ENCODE assay signal across 8 cellular contexts in genomic region chr2:100262555-100263320, GRCh38. TPM values are rescaled to one million over a fixed set of nuclear protein-coding genes. Genes with fewer than 3 reads are reported as not detected.
DNase-seq lines count a peak whose midpoint lies in the region; ATAC-seq, FAIRE-seq and TF ChIP-seq lines count a peak whose summit lies in the region.

No MANE protein-coding gene starts in this region.

- intact Hi-C loops in pancreas (cut with DNase I), result loop anchor here in 2 of 3 donors (2.0 to 10.0 kb wide), 2 partner anchors 118 to 122 kb away; no protein-coding TSS in a partner anchor

- FAIRE-seq in pancreas (lab: Jason Lieb, UNC), result no peak

- 7 to 11% methylated on average over 13 of the region's 13 CpGs for WGBS in pancreas, 2 donors

- peak; percentile 50; the same call in 2 of the 3 replicates for ATAC-seq in RWPE2 (ENCODE audit: low read depth)
- peak; percentile 69 to 89 (median 86) for ATAC-seq in pancreas
- no peak for ATAC-seq in HG02642 (IDR thresholded peaks at IDR 0.05; ENCODE audit: poor library complexity, unreplicated experiment)

- H3K36me3 ChIP-seq in RWPE2 (ENCODE audit: low read depth), result no peaks in the 10 kb centered on the region
- no peaks in the 10 kb centered on the region for H3K36me3 ChIP-seq in pancreas

- H3K27ac ChIP-seq in RWPE2 (ENCODE audit: poor library complexity, severe bottlenecking) (no peak overlapping the region), pancreas (no peak overlapping the region)

- H3K9me3 ChIP-seq in RWPE2 (ENCODE audit: severe bottlenecking) (no peaks in the 10 kb centered on the region), pancreas (no peaks in the 10 kb centered on the region)

- H3K4me1 ChIP-seq in RWPE2 (ENCODE audit: insufficient read depth, poor library complexity, severe bottlenecking) (no peaks in the 10 kb centered on the region), pancreas (no peaks in the 10 kb centered on the region)

- DNase-seq in EL (peak; percentile 65), HT1080 (ENCODE audit: low read depth) (peak; percentile 74), RWPE2 (ENCODE audit: low spot score) (no peak), globus pallidus (ENCODE audit: low spot score) (peak; percentile 42), pancreas (peak; percentile 28 to 88 (median 72)), ureter (ENCODE audit: low spot score) (peak; percentile 76)
- DNase-seq in activated naive CD4-positive, alpha-beta T cell (lab: John Stamatoyannopoulos, UW), result peak; percentile 6 to 46 (median 32)

- TF ChIP-seq CTCF in RWPE2 (IDR thresholded peaks at IDR 0.05; ENCODE audit: poor library complexity, severe bottlenecking), result peak; percentile 90
- peak; percentile 82 to 97 (median 94) for TF ChIP-seq CTCF in pancreas (IDR thresholded peaks at IDR 0.05)

- H3K27me3 ChIP-seq in RWPE2 (ENCODE audit: insufficient read depth, poor library complexity, severe bottlenecking), result no peaks in the 10 kb centered on the region
- H3K27me3 ChIP-seq in pancreas, result no peaks in the 10 kb centered on the region

- H3K4me3 ChIP-seq in RWPE2 (ENCODE audit: severe bottlenecking) (no peak overlapping the region), pancreas (no peak overlapping the region)

RNA-seq across cellular contexts. Expression of gene LONRF2, which starts 59.6 kb away (rescaled TPM):
- 0.47 and 1.6 TPM in 2 replicates for total RNA-seq in HT1080 (2014; rRNA removed; shearing (Covaris generic))
- 0.74 and 1.4 TPM in 2 replicates for polyA plus RNA-seq in HT1080 (2015; cell fraction: cytosol; rRNA removed)
- polyA plus RNA-seq in HT1080 (2015; cell fraction: nucleus; rRNA removed), result 4.6 and 5.6 TPM in 2 replicates
- total RNA-seq in pancreas (1 to 10 TPM; 5.3 to 7.1 (median 6.8) TPM), ureter (3.6 TPM)
- polyA plus RNA-seq in pancreas, result 1 to 10 TPM; 2.0 to 4.6 TPM
